14 cellular contexts compared by ENCODE assay signal in the genomic region with DNA sequence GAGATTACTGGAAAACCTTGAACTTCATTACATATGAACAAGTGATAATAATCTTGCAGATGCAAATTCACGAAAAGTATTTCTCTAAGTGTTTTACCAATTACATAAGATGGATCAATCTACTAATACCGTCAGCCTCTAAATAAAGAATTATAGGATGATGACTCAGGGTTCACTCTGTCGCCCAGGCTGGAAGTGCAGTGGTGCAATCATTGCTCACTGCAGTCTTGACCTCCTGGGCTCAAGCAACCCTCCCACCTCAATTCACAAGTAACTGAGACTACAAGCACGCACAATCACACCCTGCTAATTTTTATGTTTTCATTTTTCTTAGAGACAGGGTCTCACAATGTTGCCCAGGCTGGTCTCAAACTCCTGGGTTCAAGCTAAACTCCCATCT. TPM values are rescaled to one million over a fixed set of nuclear protein-coding genes. Genes with fewer than 3 reads are reported as not detected.
A peak's percentile ranks its signal among the peaks of the same experiment; 100 is the strongest.
DNase-seq lines count a peak whose midpoint lies in the region; ATAC-seq and TF ChIP-seq lines count a peak whose summit lies in the region.
"Had no signal": no experiment of that assay in that cellular context is flagged by ENCODE, and none has a peak within 500 bp of the region (broad histone marks: within the 10 kb centered on the region; RNA-seq: fewer than 3 reads in every experiment).

No MANE protein-coding gene starts in this region.

- POLR2A ChIA-PET in PC-9 (lab: Charles Lee; ENCODE audit: unreplicated experiment), result no interaction called here

- H3K79me2 ChIP-seq in PC-9 (ENCODE audit: low read depth), result peaks cover 10% of the 10 kb centered on the region; the same call in 1 of the 2 replicates

- H3K4me3 ChIP-seq in PC-9, result no peak overlapping the region
- no peak overlapping the region for H3K4me3 ChIP-seq in epithelial cell of esophagus (ENCODE audit: low read length)
- H3K4me3 ChIP-seq: esophagus squamous epithelium, lower lobe of right lung had no signal

- peak; percentile 29 for DNase-seq in HS-5 (ENCODE audit: low read depth)
- peak in 1 of 2 experiments; percentile 37 for DNase-seq in PC-9
- peak; percentile 55 for DNase-seq in epithelial cell of esophagus (ENCODE audit: low read depth)
- peak; percentile 68 for DNase-seq in renal cortical epithelial cell (ENCODE audit: low read depth)
- DNase-seq in activated naive CD8-positive, alpha-beta T cell treated with anti-CD3 and anti-CD28 coated beads, Interleukin-2, amount 50 U/mL, for 24 hours, result no peak
- DNase-seq: activated CD8-positive, alpha-beta memory T cell treated with anti-CD3 and anti-CD28 coated beads, Interleukin-2, amount 10 ng/mL, durations not matched to agents 7 days and 5 days; esophagus squamous epithelium; lower lobe of right lung; naive thymus-derived CD4-positive, alpha-beta T cell; NCI-H2081 treated with DMSO at 0.1 percent for 48 hours; NCI-H748 treated with DMSO at 0.1 percent for 48 hours had no signal

- H3K27me3 ChIP-seq in PC-9 (ENCODE audit: insufficient read depth, low read depth), result no peaks in the 10 kb centered on the region
- H3K27me3 ChIP-seq: esophagus squamous epithelium had no signal

- intact Hi-C loops in PC-9 (cut with micrococcal nuclease; ENCODE audit: unreplicated experiment), result no loop called here

- peak overlapping the region; percentile 32; the same call in 1 of the 2 replicates for H3K4me2 ChIP-seq in PC-9

- peaks cover 60% of the 10 kb centered on the region for H3K36me3 Mint-ChIP-seq in activated naive CD8-positive, alpha-beta T cell treated with anti-CD3 and anti-CD28 coated beads, Interleukin-2, amount 50 U/mL, for 24 hours (ENCODE audit: low read depth)

- TF ChIP-seq CTCF in PC-9 (conservative IDR thresholded peaks at IDR 0.05), result no peak
- TF ChIP-seq CTCF in epithelial cell of esophagus (IDR thresholded peaks at IDR 0.05; ENCODE audit: insufficient read depth, low read depth, low read length, missing control alignments), result no peak

- H3K9me3 ChIP-seq in PC-9 (ENCODE audit: insufficient read depth, low read depth), result no peaks in the 10 kb centered on the region
- H3K9me3 ChIP-seq: esophagus squamous epithelium, lower lobe of right lung had no signal

- H3F3A ChIP-seq in PC-9 (ENCODE audit: insufficient read depth, low read depth), result peaks cover 23% of the 10 kb centered on the region

- no peak overlapping the region for H3K27ac Mint-ChIP-seq in activated naive CD8-positive, alpha-beta T cell treated with anti-CD3 and anti-CD28 coated beads, Interleukin-2, amount 50 U/mL, for 24 hours
- H3K27ac Mint-ChIP-seq: activated CD8-positive, alpha-beta memory T cell treated with anti-CD3 and anti-CD28 coated beads, Interleukin-2, amount 10 ng/mL, durations not matched to agents 7 days and 5 days; T-helper 1 cell treated with Interleukin-12 subunit alpha and Interleukin-12 subunit beta and Interleukin-4 antibody, amounts not matched to agents 30 μg/mL and 1 μg/mL, for 36 hours had no signal

- no TSS peak for BruUV-seq in PC-9 (replicated peaks; lab: Mats Ljungman, UMichigan)

- no peaks in the 10 kb centered on the region; the same call in 1 of the 2 replicates for H3K9me2 ChIP-seq in PC-9 (ENCODE audit: insufficient read depth)

- H3K27ac ChIP-seq in PC-9, result peak overlapping the region; percentile 31; the same call in 1 of the 2 replicates
- H3K27ac ChIP-seq: esophagus squamous epithelium, lower lobe of right lung had no signal

- peaks cover 14% of the 10 kb centered on the region for H3K4me1 ChIP-seq in PC-9 (replicated peaks; ENCODE audit: insufficient read depth)
- H3K4me1 ChIP-seq: esophagus squamous epithelium, lower lobe of right lung had no signal

- H2AFZ ChIP-seq in PC-9, result no peak overlapping the region

- no peaks in the 10 kb centered on the region for H3K4me1 Mint-ChIP-seq in activated naive CD8-positive, alpha-beta T cell treated with anti-CD3 and anti-CD28 coated beads, Interleukin-2, amount 50 U/mL, for 24 hours

- H3K36me3 ChIP-seq in PC-9 (ENCODE audit: low read depth), result peaks cover 67% of the 10 kb centered on the region

- CTCF ChIA-PET in PC-9 (lab: Charles Lee), result no interaction called here

- H3K27me3 Mint-ChIP-seq in activated naive CD8-positive, alpha-beta T cell treated with anti-CD3 and anti-CD28 coated beads, Interleukin-2, amount 50 U/mL, for 24 hours, result no peaks in the 10 kb centered on the region
- H3K27me3 Mint-ChIP-seq: activated CD8-positive, alpha-beta memory T cell treated with anti-CD3 and anti-CD28 coated beads, Interleukin-2, amount 10 ng/mL, durations not matched to agents 7 days and 5 days; naive thymus-derived CD4-positive, alpha-beta T cell had no signal

- H3K9me3 Mint-ChIP-seq in activated naive CD8-positive, alpha-beta T cell treated with anti-CD3 and anti-CD28 coated beads, Interleukin-2, amount 50 U/mL, for 24 hours, result no peaks in the 10 kb centered on the region
- H3K9me3 Mint-ChIP-seq: naive thymus-derived CD4-positive, alpha-beta T cell; T-helper 1 cell treated with Interleukin-12 subunit alpha and Interleukin-12 subunit beta and Interleukin-4 antibody, amounts not matched to agents 30 μg/mL and 1 μg/mL, for 36 hours had no signal

- ATAC-seq in activated naive CD8-positive, alpha-beta T cell treated with anti-CD3 and anti-CD28 coated beads, Interleukin-2, amount 50 U/mL, for 24 hours, result no peak
- no peak for ATAC-seq in HG03039 (IDR thresholded peaks at IDR 0.05; ENCODE audit: unreplicated experiment)
- ATAC-seq in GM18861 (IDR thresholded peaks at IDR 0.05; ENCODE audit: unreplicated experiment), result no peak
- ATAC-seq: activated CD8-positive, alpha-beta memory T cell treated with anti-CD3 and anti-CD28 coated beads, Interleukin-2, amount 10 ng/mL, durations not matched to agents 7 days and 5 days; lower lobe of right lung; naive thymus-derived CD4-positive, alpha-beta T cell had no signal

- no peak overlapping the region for H3K4me3 Mint-ChIP-seq in activated naive CD8-positive, alpha-beta T cell treated with anti-CD3 and anti-CD28 coated beads, Interleukin-2, amount 50 U/mL, for 24 hours
- H3K4me3 Mint-ChIP-seq: activated CD8-positive, alpha-beta memory T cell treated with anti-CD3 and anti-CD28 coated beads, Interleukin-2, amount 10 ng/mL, durations not matched to agents 7 days and 5 days; naive thymus-derived CD4-positive, alpha-beta T cell; T-helper 1 cell treated with Interleukin-12 subunit alpha and Interleukin-12 subunit beta and Interleukin-4 antibody, amounts not matched to agents 30 μg/mL and 1 μg/mL, for 36 hours had no signal

- H4K20me1 ChIP-seq in PC-9 (ENCODE audit: insufficient read depth), result no peaks in the 10 kb centered on the region

RNA-seq across cellular contexts. Expression of a gene that starts 56.1 kb away (rescaled TPM):
- total RNA-seq in PC-9 (2021) (23.3 and 30.5 TPM in 2 replicates), renal cortical epithelial cell (65.8 and 91.1 TPM in 2 replicates)
